Comparison of ENCODE assay signal across 23 cellular contexts in genomic region chr12:88764781-88765470, GRCh38.
A peak's percentile ranks its signal among the peaks of the same experiment; 100 is the strongest.
DNase-seq lines count a peak whose midpoint lies in the region; ATAC-seq, FAIRE-seq and TF ChIP-seq lines count a peak whose summit lies in the region.
"Had no signal": no experiment of that assay in that cellular context is flagged by ENCODE, and none has a peak within 500 bp of the region (broad histone marks: within the 10 kb centered on the region; RNA-seq: fewer than 3 reads in every experiment).

No MANE protein-coding gene starts in this region.

- CTCF ChIA-PET in GM10248 (lab: Yijun Ruan, JAX), result no interaction called here

- H3K27ac ChIP-seq in keratinocyte (ENCODE audit: control insufficient read depth, insufficient read depth, low read length), result no peak overlapping the region
- H3K27ac ChIP-seq: GM23248, SK-N-MC had no signal

- POLR2A ChIA-PET in GM10248 (lab: Yijun Ruan, JAX), result no interaction called here

- no peaks in the 10 kb centered on the region for H3K9me3 ChIP-seq in keratinocyte (ENCODE audit: control insufficient read depth, low read depth, low read length)

- no peaks in the 10 kb centered on the region for H3K9me1 ChIP-seq in keratinocyte (ENCODE audit: control insufficient read depth, extremely low read depth, insufficient read depth, low read length)

- ATAC-seq in HG03442 (IDR thresholded peaks at IDR 0.05; ENCODE audit: unreplicated experiment), result no peak
- ATAC-seq: GM12878, Panc1, Right ventricle myocardium inferior had no signal

- H3K4me1 ChIP-seq in keratinocyte (ENCODE audit: control insufficient read depth, extremely low read depth, insufficient read depth, low read length), result peaks cover 9% of the 10 kb centered on the region

- DNase-seq in ELR (ENCODE audit: low read depth) (peak; percentile 22), LHCN-M2 (ENCODE audit: low read depth) (peak; percentile 43), dedifferentiated amniotic fluid mesenchymal stem cell (ENCODE audit: extremely low spot score) (peak; percentile 55), keratinocyte (ENCODE audit: low read depth, low spot score) (no peak), NCI-H1105 treated with DMSO at 0.1 percent for 48 hours (lab: John Stamatoyannopoulos, UW) (no peak), OCI-M1 (lab: John Stamatoyannopoulos, UW) (no peak), GM10248 (ENCODE audit: extremely low spot score) (no peak)
- DNase-seq: COR-L47, DMS53, GM23248, HFFc6, Karpas-422, NCI-H1417 treated with DMSO at 0.1 percent for 48 hours, NCI-H2029 treated with DMSO at 0.1 percent for 48 hours, NCI-H2171 treated with DMSO at 0.1 percent for 48 hours, NCI-H82 had no signal

- TF ChIP-seq CTCF in keratinocyte (optimal IDR thresholded peaks at IDR 0.05 in 1 of 3, IDR thresholded peaks at IDR 0.05 in 1 of 3, conservative IDR thresholded peaks at IDR 0.05 in 1 of 3; ENCODE audit: extremely low read depth in 1 of 3, insufficient read depth in 2 of 3, low read length in 3 of 3), result no peak
- TF ChIP-seq CTCF in GM10248 (IDR thresholded peaks at IDR 0.05; ENCODE audit: control extremely low read depth, extremely low read depth, low read depth, missing control alignments), result no peak

- H3K9ac ChIP-seq in keratinocyte (ENCODE audit: control insufficient read depth, extremely low read depth, insufficient read depth, low read length), result no peak overlapping the region
- H3K9ac ChIP-seq: GM23248 had no signal

- no peaks in the 10 kb centered on the region for H3K36me3 ChIP-seq in keratinocyte (ENCODE audit: control insufficient read depth in 2 of 2, extremely low read depth in 1 of 2, insufficient read depth in 2 of 2, low read length in 2 of 2)

- H3K79me2 ChIP-seq in keratinocyte (ENCODE audit: control insufficient read depth, insufficient read depth, low read length), result no peaks in the 10 kb centered on the region

- H3K27me3 ChIP-seq in keratinocyte (ENCODE audit: control insufficient read depth, extremely low read depth, insufficient read depth, low read length), result no peaks in the 10 kb centered on the region

- peak; percentile 32 for FAIRE-seq in keratinocyte (lab: Jason Lieb, UNC)
- FAIRE-seq: G401.6, GM12878, GM18507 had no signal

- no peak overlapping the region for H3K4me3 ChIP-seq in keratinocyte (ENCODE audit: control insufficient read depth in 2 of 3, extremely low read depth in 1 of 3, insufficient read depth in 2 of 3, low read depth in 1 of 3, low read length in 3 of 3)
- H3K4me3 ChIP-seq: GM12878, GM23248, SK-N-MC had no signal

- H2AFZ ChIP-seq in keratinocyte (ENCODE audit: control insufficient read depth, low read length), result no peak overlapping the region
- H2AFZ ChIP-seq: GM23248 had no signal

- no peaks in the 10 kb centered on the region for H4K20me1 ChIP-seq in keratinocyte (ENCODE audit: control insufficient read depth, extremely low read depth, insufficient read depth, low read length)

- no peak overlapping the region for H3K4me2 ChIP-seq in keratinocyte (ENCODE audit: control insufficient read depth, extremely low read depth, insufficient read depth, low read depth, low read length)

- dilution Hi-C loops in keratinocyte (cut with MboI; ENCODE audit: extremely low pct_ligation_motif_present, low sequenced_read_pairs), result no loop called here

Comparison
In these comparisons a context has a peak if more than half of its experiments do, and no peak if none do; other contexts are left out.
1. DNase-seq: peak in ELR (single experiment), LHCN-M2 (single experiment) and dedifferentiated amniotic fluid mesenchymal stem cell (single experiment); none in keratinocyte (single experiment), NCI-H1105 treated with DMSO at 0.1 percent for 48 hours (single experiment), OCI-M1 (single experiment) and GM10248 (single experiment).